1 cellular context compared by ENCODE assay signal in the genomic region with DNA sequence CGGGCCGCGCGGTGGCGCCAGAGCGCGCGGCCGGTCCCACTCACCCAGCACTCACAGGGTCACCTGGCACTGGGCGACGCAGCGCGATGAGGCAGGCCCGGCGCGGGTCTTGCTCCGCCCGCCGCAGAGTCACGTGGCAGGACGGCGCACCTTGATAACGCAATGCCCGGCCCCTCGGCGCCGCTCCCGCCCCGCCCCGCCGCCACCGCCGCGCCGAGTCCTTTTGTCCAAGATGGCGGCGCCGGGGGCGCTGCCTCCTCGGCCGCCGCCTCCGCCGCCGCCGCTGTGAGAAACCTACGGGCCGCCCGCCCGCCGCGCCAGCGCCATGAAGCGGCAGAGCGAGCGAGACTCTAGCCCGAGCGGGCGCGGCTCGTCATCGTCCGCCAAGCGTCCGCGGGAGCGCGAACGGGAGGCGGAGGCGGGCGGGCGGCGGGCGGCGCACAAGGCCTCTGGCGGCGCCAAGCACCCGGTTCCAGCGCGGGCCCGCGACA.
TF ChIP-seq lines count a peak whose summit lies in the region.

A gene with protein sequence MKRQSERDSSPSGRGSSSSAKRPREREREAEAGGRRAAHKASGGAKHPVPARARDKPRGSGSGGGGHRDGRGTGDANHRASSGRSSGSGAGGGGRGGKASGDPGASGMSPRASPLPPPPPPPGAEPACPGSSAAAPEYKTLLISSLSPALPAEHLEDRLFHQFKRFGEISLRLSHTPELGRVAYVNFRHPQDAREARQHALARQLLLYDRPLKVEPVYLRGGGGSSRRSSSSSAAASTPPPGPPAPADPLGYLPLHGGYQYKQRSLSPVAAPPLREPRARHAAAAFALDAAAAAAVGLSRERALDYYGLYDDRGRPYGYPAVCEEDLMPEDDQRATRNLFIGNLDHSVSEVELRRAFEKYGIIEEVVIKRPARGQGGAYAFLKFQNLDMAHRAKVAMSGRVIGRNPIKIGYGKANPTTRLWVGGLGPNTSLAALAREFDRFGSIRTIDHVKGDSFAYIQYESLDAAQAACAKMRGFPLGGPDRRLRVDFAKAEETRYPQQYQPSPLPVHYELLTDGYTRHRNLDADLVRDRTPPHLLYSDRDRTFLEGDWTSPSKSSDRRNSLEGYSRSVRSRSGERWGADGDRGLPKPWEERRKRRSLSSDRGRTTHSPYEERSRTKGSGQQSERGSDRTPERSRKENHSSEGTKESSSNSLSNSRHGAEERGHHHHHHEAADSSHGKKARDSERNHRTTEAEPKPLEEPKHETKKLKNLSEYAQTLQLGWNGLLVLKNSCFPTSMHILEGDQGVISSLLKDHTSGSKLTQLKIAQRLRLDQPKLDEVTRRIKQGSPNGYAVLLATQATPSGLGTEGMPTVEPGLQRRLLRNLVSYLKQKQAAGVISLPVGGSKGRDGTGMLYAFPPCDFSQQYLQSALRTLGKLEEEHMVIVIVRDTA (plus strand): TSS at position 211 of the 491 bp plus-strand sequence. CDS start 115 bp downstream, at position 326.

TF ChIP-seq in K562, 482 proteins besides CTCF, POLR2A, EP300 and RAD21 (continued from another document and continues in another):
- TF ChIP-seq, protein P1, sequence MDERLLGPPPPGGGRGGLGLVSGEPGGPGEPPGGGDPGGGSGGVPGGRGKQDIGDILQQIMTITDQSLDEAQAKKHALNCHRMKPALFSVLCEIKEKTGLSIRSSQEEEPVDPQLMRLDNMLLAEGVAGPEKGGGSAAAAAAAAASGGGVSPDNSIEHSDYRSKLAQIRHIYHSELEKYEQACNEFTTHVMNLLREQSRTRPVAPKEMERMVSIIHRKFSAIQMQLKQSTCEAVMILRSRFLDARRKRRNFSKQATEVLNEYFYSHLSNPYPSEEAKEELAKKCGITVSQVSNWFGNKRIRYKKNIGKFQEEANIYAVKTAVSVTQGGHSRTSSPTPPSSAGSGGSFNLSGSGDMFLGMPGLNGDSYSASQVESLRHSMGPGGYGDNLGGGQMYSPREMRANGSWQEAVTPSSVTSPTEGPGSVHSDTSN (CRISPR knock-in tag; IDR thresholded peaks at IDR 0.05; ENCODE audit: low read depth) = no peak
- TF ChIP-seq, protein P1 (tag; conservative IDR thresholded peaks at IDR 0.05; ENCODE audit: low read depth) = no peak
- TF ChIP-seq OTX1 (CRISPR knock-in tag; IDR thresholded peaks at IDR 0.05) = no peak
- TF ChIP-seq RBM34 (IDR thresholded peaks at IDR 0.05; ENCODE audit: borderline replicate concordance, insufficient read depth, low read length) = no peak
- TF ChIP-seq MCM5 (IDR thresholded peaks at IDR 0.05; ENCODE audit: low read depth) = no peak
- TF ChIP-seq CEBPB (tag; IDR thresholded peaks at IDR 0.05) = no peak
- no peak for TF ChIP-seq ZNF778 (CRISPR knock-in tag; IDR thresholded peaks at IDR 0.05)
- peak; percentile 68 for TF ChIP-seq PRPF4 (IDR thresholded peaks at IDR 0.05; ENCODE audit: insufficient read depth, low read depth, low read length, poor library complexity, severe bottlenecking)
- no peak for TF ChIP-seq KHSRP (IDR thresholded peaks at IDR 0.05)
- no peak for TF ChIP-seq SNIP1 (IDR thresholded peaks at IDR 0.05; ENCODE audit: low read depth)
- TF ChIP-seq, protein P2, sequence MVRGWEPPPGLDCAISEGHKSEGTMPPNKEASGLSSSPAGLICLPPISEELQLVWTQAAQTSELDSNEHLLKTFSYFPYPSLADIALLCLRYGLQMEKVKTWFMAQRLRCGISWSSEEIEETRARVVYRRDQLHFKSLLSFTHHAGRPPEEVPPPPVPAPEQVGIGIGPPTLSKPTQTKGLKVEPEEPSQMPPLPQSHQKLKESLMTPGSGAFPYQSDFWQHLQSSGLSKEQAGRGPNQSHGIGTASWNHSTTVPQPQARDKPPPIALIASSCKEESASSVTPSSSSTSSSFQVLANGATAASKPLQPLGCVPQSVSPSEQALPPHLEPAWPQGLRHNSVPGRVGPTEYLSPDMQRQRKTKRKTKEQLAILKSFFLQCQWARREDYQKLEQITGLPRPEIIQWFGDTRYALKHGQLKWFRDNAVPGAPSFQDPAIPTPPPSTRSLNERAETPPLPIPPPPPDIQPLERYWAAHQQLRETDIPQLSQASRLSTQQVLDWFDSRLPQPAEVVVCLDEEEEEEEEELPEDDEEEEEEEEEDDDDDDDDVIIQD (CRISPR knock-in tag; IDR thresholded peaks at IDR 0.05) = no peak
- TF ChIP-seq, protein P3, sequence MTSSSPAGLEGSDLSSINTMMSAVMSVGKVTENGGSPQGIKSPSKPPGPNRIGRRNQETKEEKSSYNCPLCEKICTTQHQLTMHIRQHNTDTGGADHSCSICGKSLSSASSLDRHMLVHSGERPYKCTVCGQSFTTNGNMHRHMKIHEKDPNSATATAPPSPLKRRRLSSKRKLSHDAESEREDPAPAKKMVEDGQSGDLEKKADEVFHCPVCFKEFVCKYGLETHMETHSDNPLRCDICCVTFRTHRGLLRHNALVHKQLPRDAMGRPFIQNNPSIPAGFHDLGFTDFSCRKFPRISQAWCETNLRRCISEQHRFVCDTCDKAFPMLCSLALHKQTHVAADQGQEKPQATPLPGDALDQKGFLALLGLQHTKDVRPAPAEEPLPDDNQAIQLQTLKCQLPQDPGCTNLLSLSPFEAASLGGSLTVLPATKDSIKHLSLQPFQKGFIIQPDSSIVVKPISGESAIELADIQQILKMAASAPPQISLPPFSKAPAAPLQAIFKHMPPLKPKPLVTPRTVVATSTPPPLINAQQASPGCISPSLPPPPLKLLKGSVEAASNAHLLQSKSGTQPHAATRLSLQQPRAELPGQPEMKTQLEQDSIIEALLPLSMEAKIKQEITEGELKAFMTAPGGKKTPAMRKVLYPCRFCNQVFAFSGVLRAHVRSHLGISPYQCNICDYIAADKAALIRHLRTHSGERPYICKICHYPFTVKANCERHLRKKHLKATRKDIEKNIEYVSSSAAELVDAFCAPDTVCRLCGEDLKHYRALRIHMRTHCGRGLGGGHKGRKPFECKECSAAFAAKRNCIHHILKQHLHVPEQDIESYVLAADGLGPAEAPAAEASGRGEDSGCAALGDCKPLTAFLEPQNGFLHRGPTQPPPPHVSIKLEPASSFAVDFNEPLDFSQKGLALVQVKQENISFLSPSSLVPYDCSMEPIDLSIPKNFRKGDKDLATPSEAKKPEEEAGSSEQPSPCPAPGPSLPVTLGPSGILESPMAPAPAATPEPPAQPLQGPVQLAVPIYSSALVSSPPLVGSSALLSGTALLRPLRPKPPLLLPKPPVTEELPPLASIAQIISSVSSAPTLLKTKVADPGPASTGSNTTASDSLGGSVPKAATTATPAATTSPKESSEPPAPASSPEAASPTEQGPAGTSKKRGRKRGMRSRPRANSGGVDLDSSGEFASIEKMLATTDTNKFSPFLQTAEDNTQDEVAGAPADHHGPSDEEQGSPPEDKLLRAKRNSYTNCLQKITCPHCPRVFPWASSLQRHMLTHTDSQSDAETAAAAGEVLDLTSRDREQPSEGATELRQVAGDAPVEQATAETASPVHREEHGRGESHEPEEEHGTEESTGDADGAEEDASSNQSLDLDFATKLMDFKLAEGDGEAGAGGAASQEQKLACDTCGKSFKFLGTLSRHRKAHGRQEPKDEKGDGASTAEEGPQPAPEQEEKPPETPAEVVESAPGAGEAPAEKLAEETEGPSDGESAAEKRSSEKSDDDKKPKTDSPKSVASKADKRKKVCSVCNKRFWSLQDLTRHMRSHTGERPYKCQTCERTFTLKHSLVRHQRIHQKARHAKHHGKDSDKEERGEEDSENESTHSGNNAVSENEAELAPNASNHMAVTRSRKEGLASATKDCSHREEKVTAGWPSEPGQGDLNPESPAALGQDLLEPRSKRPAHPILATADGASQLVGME (CRISPR knock-in tag; IDR thresholded peaks at IDR 0.05) = no peak
- no peak for TF ChIP-seq CBX5 (IDR thresholded peaks at IDR 0.05; ENCODE audit: borderline replicate concordance, low read depth)
- TF ChIP-seq NFRKB (IDR thresholded peaks at IDR 0.05; ENCODE audit: low read depth) = no peak
- TF ChIP-seq BHLHE40 (IDR thresholded peaks at IDR 0.05; ENCODE audit: low read length) = peak; percentile 80
- TF ChIP-seq NFXL1 (CRISPR knock-in tag; IDR thresholded peaks at IDR 0.05) = no peak
- peak; percentile 51 to 54; a peak in 2 of 4 replicates for TF ChIP-seq MAZ (CRISPR knock-in tag; conservative IDR thresholded peaks at IDR 0.05 in 1 of 2, IDR thresholded peaks at IDR 0.05 in 1 of 2)
- TF ChIP-seq IFI16 (CRISPR knock-in tag; IDR thresholded peaks at IDR 0.05) = no peak
- no peak for TF ChIP-seq ZNF174 (CRISPR knock-in tag; IDR thresholded peaks at IDR 0.05)
- TF ChIP-seq ZNF75A (CRISPR knock-in tag; IDR thresholded peaks at IDR 0.05) = no peak
- TF ChIP-seq, protein P4, sequence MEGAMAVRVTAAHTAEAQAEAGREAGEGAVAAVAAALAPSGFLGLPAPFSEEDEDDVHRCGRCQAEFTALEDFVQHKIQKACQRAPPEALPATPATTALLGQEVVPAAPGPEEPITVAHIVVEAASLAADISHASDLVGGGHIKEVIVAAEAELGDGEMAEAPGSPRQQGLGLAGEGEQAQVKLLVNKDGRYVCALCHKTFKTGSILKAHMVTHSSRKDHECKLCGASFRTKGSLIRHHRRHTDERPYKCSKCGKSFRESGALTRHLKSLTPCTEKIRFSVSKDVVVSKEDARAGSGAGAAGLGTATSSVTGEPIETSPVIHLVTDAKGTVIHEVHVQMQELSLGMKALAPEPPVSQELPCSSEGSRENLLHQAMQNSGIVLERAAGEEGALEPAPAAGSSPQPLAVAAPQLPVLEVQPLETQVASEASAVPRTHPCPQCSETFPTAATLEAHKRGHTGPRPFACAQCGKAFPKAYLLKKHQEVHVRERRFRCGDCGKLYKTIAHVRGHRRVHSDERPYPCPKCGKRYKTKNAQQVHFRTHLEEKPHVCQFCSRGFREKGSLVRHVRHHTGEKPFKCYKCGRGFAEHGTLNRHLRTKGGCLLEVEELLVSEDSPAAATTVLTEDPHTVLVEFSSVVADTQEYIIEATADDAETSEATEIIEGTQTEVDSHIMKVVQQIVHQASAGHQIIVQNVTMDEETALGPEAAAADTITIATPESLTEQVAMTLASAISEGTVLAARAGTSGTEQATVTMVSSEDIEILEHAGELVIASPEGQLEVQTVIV (CRISPR knock-in tag; IDR thresholded peaks at IDR 0.05; ENCODE audit: borderline replicate concordance) = no peak
- TF ChIP-seq TGIF2 (CRISPR knock-in tag; IDR thresholded peaks at IDR 0.05) = no peak
- TF ChIP-seq CHD1 (IDR thresholded peaks at IDR 0.05; ENCODE audit: low read length) = no peak
- no peak for TF ChIP-seq HNRNPLL (IDR thresholded peaks at IDR 0.05; ENCODE audit: low read depth, low read length, poor library complexity, severe bottlenecking)
- TF ChIP-seq, protein P5, sequence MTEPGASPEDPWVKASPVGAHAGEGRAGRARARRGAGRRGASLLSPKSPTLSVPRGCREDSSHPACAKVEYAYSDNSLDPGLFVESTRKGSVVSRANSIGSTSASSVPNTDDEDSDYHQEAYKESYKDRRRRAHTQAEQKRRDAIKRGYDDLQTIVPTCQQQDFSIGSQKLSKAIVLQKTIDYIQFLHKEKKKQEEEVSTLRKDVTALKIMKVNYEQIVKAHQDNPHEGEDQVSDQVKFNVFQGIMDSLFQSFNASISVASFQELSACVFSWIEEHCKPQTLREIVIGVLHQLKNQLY (CRISPR knock-in tag; conservative IDR thresholded peaks at IDR 0.05) = no peak
- TF ChIP-seq, protein P6, sequence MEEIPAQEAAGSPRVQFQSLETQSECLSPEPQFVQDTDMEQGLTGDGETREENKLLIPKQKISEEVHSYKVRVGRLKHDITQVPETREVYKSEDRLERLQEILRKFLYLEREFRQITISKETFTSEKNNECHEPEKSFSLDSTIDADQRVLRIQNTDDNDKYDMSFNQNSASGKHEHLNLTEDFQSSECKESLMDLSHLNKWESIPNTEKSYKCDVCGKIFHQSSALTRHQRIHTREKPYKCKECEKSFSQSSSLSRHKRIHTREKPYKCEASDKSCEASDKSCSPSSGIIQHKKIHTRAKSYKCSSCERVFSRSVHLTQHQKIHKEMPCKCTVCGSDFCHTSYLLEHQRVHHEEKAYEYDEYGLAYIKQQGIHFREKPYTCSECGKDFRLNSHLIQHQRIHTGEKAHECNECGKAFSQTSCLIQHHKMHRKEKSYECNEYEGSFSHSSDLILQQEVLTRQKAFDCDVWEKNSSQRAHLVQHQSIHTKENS (CRISPR knock-in tag; IDR thresholded peaks at IDR 0.05) = no peak
- TF ChIP-seq, protein P7, sequence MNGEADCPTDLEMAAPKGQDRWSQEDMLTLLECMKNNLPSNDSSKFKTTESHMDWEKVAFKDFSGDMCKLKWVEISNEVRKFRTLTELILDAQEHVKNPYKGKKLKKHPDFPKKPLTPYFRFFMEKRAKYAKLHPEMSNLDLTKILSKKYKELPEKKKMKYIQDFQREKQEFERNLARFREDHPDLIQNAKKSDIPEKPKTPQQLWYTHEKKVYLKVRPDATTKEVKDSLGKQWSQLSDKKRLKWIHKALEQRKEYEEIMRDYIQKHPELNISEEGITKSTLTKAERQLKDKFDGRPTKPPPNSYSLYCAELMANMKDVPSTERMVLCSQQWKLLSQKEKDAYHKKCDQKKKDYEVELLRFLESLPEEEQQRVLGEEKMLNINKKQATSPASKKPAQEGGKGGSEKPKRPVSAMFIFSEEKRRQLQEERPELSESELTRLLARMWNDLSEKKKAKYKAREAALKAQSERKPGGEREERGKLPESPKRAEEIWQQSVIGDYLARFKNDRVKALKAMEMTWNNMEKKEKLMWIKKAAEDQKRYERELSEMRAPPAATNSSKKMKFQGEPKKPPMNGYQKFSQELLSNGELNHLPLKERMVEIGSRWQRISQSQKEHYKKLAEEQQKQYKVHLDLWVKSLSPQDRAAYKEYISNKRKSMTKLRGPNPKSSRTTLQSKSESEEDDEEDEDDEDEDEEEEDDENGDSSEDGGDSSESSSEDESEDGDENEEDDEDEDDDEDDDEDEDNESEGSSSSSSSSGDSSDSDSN (IDR thresholded peaks at IDR 0.05; ENCODE audit: borderline replicate concordance in 1 of 2, low read depth in 2 of 2, low read length in 2 of 2) = no peak
- TF ChIP-seq PML (IDR thresholded peaks at IDR 0.05; ENCODE audit: low read length) = no peak
- TF ChIP-seq TAF15 (IDR thresholded peaks at IDR 0.05; ENCODE audit: low read depth, low read length) = no peak
- TF ChIP-seq ILF3 (IDR thresholded peaks at IDR 0.05; ENCODE audit: borderline replicate concordance) = no peak
- no peak for TF ChIP-seq ZNF717 (CRISPR knock-in tag; IDR thresholded peaks at IDR 0.05)
- no peak for TF ChIP-seq COPS2 (conservative IDR thresholded peaks at IDR 0.05)
- TF ChIP-seq, protein P8, sequence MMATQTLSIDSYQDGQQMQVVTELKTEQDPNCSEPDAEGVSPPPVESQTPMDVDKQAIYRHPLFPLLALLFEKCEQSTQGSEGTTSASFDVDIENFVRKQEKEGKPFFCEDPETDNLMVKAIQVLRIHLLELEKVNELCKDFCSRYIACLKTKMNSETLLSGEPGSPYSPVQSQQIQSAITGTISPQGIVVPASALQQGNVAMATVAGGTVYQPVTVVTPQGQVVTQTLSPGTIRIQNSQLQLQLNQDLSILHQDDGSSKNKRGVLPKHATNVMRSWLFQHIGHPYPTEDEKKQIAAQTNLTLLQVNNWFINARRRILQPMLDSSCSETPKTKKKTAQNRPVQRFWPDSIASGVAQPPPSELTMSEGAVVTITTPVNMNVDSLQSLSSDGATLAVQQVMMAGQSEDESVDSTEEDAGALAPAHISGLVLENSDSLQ (IDR thresholded peaks at IDR 0.05) = no peak
- no peak for TF ChIP-seq KAT7 (CRISPR knock-in tag; IDR thresholded peaks at IDR 0.05; ENCODE audit: borderline replicate concordance)
- peak; percentile 56; the same call in 1 of the 2 replicates for TF ChIP-seq ATF7 (IDR thresholded peaks at IDR 0.05)
- no peak for TF ChIP-seq SRSF1 (IDR thresholded peaks at IDR 0.05; ENCODE audit: low read depth, low read length)
